Comparison of ENCODE assay signal across 32 cellular contexts in genomic region chr7:25181537-25181936, GRCh38. TPM values are rescaled to one million over a fixed set of nuclear protein-coding genes. Genes with fewer than 3 reads are reported as not detected.
A peak's percentile ranks its signal among the peaks of the same experiment; 100 is the strongest.
DNase-seq lines count a peak whose midpoint lies in the region; ATAC-seq and TF ChIP-seq lines count a peak whose summit lies in the region.
"Had no signal": no experiment of that assay in that cellular context is flagged by ENCODE, and none has a peak within 500 bp of the region (broad histone marks: within the 10 kb centered on the region; RNA-seq: fewer than 3 reads in every experiment).

No MANE protein-coding gene starts in this region.

- no peaks in the 10 kb centered on the region for H3K9me3 ChIP-seq in CD4-positive, alpha-beta T cell (ENCODE audit: control insufficient read depth, low read length)
- H3K9me3 ChIP-seq: lower lobe of right lung, neutrophil, psoas muscle, SJSA1, tibial nerve had no signal

- ATAC-seq in CD4-positive, alpha-beta T cell (ENCODE audit: poor library complexity), result no peak
- ATAC-seq in T-cell (replicated peaks in 1 of 4) (no peak), HG03108 (IDR thresholded peaks at IDR 0.05; ENCODE audit: unreplicated experiment) (no peak), HG03439 (IDR thresholded peaks at IDR 0.05; ENCODE audit: unreplicated experiment) (no peak)
- ATAC-seq in natural killer cell treated with Interleukin-12 subunit alpha and Interleukin-12 subunit beta and Interleukin-15 and Interleukin-18, amount 100 ng/mL, for 72 hours, result no peak
- ATAC-seq: GM23338, lower lobe of right lung, psoas muscle had no signal

- no peaks in the 10 kb centered on the region for H3K9me3 Mint-ChIP-seq in T-helper 1 cell treated with Interleukin-12 subunit alpha and Interleukin-12 subunit beta and Interleukin-4 antibody, amounts not matched to agents 30 μg/mL and 1 μg/mL, for 36 hours
- no peaks in the 10 kb centered on the region for H3K9me3 Mint-ChIP-seq in CD4-positive, alpha-beta T cell
- no peaks in the 10 kb centered on the region for H3K9me3 Mint-ChIP-seq in T-cell
- no peaks in the 10 kb centered on the region for H3K9me3 Mint-ChIP-seq in natural killer cell treated with Interleukin-12 subunit alpha and Interleukin-12 subunit beta and Interleukin-15 and Interleukin-18, amount 100 ng/mL, for 72 hours
- H3K9me3 Mint-ChIP-seq: GM23338, HFFc6 had no signal

- peaks cover 19% of the 10 kb centered on the region for H3K4me1 Mint-ChIP-seq in T-helper 1 cell treated with Interleukin-12 subunit alpha and Interleukin-12 subunit beta and Interleukin-4 antibody, amounts not matched to agents 30 μg/mL and 1 μg/mL, for 36 hours (ENCODE audit: low read depth)
- peaks cover 24% of the 10 kb centered on the region for H3K4me1 Mint-ChIP-seq in CD4-positive, alpha-beta T cell (ENCODE audit: low read depth)
- peaks cover 20 to 23% (median 21%) of the 10 kb centered on the region in 3 donors for H3K4me1 Mint-ChIP-seq in T-cell
- H3K4me1 Mint-ChIP-seq in natural killer cell treated with Interleukin-12 subunit alpha and Interleukin-12 subunit beta and Interleukin-15 and Interleukin-18, amount 100 ng/mL, for 72 hours (ENCODE audit: low read depth in 2 of 2), result peaks cover 6 to 10% of the 10 kb centered on the region in 2 donors

- peaks cover 15% of the 10 kb centered on the region for H3K27me3 Mint-ChIP-seq in T-helper 1 cell treated with Interleukin-12 subunit alpha and Interleukin-12 subunit beta and Interleukin-4 antibody, amounts not matched to agents 30 μg/mL and 1 μg/mL, for 36 hours (ENCODE audit: low read depth)
- peaks cover 4% of the 10 kb centered on the region for H3K27me3 Mint-ChIP-seq in CD4-positive, alpha-beta T cell
- peaks cover 0 to 9% of the 10 kb centered on the region in 2 donors for H3K27me3 Mint-ChIP-seq in T-cell
- peaks cover 13 to 15% of the 10 kb centered on the region in 2 donors for H3K27me3 Mint-ChIP-seq in natural killer cell treated with Interleukin-12 subunit alpha and Interleukin-12 subunit beta and Interleukin-15 and Interleukin-18, amount 100 ng/mL, for 72 hours

- no peak overlapping the region for H3K27ac ChIP-seq in CD4-positive, alpha-beta T cell (ENCODE audit: low read depth, low read length)
- H3K27ac ChIP-seq: KMS-11, lower lobe of right lung, neutrophil, psoas muscle, SJSA1, tibial nerve, WERI-Rb-1 had no signal

- H3K27ac Mint-ChIP-seq in T-helper 1 cell treated with Interleukin-12 subunit alpha and Interleukin-12 subunit beta and Interleukin-4 antibody, amounts not matched to agents 30 μg/mL and 1 μg/mL, for 36 hours, result peak overlapping the region; percentile 37
- peak overlapping the region; percentile 80 for H3K27ac Mint-ChIP-seq in CD4-positive, alpha-beta T cell
- no peak overlapping the region for H3K27ac Mint-ChIP-seq in T-cell
- peak overlapping the region in 1 of 2 donors; percentile 53 for H3K27ac Mint-ChIP-seq in natural killer cell treated with Interleukin-12 subunit alpha and Interleukin-12 subunit beta and Interleukin-15 and Interleukin-18, amount 100 ng/mL, for 72 hours
- H3K27ac Mint-ChIP-seq: GM23338, HFFc6 had no signal

- no peak overlapping the region for H3K4me3 Mint-ChIP-seq in T-helper 1 cell treated with Interleukin-12 subunit alpha and Interleukin-12 subunit beta and Interleukin-4 antibody, amounts not matched to agents 30 μg/mL and 1 μg/mL, for 36 hours
- peak overlapping the region; percentile 92 for H3K4me3 Mint-ChIP-seq in CD4-positive, alpha-beta T cell
- peak overlapping the region in 2 of 3 donors; percentile 75 to 88 for H3K4me3 Mint-ChIP-seq in T-cell
- H3K4me3 Mint-ChIP-seq in natural killer cell treated with Interleukin-12 subunit alpha and Interleukin-12 subunit beta and Interleukin-15 and Interleukin-18, amount 100 ng/mL, for 72 hours, result peak overlapping the region; percentile 81

- H3K36me3 Mint-ChIP-seq in T-helper 1 cell treated with Interleukin-12 subunit alpha and Interleukin-12 subunit beta and Interleukin-4 antibody, amounts not matched to agents 30 μg/mL and 1 μg/mL, for 36 hours (ENCODE audit: low read depth), result peaks cover 3% of the 10 kb centered on the region
- peaks cover 3% of the 10 kb centered on the region for H3K36me3 Mint-ChIP-seq in CD4-positive, alpha-beta T cell (ENCODE audit: low read depth)
- H3K36me3 Mint-ChIP-seq in T-cell, result peaks cover 8% of the 10 kb centered on the region
- H3K36me3 Mint-ChIP-seq in natural killer cell treated with Interleukin-12 subunit alpha and Interleukin-12 subunit beta and Interleukin-15 and Interleukin-18, amount 100 ng/mL, for 72 hours, result no peaks in the 10 kb centered on the region

- no peak for TF ChIP-seq CTCF in CD4-positive, alpha-beta T cell (IDR thresholded peaks at IDR 0.05)

- intact Hi-C loops in CD4-positive, alpha-beta T cell (cut with DNase I, micrococcal nuclease), result loop anchor here in 1 of 2 experiments (2.0 to 5.0 kb wide), 2 partner anchors 57 to 1584 kb away; partner anchors contain the start of genes CCDC126 and CYCS

- POLR2A ChIA-PET in CD4-positive, alpha-beta T cell (lab: Charles Lee), result no interaction called here
- POLR2A ChIA-PET in T-cell (lab: Charles Lee), result no interaction called here

- DNase-seq in T-helper 1 cell (no peak), T-cell (no peak), NCI-H226 (no peak)
- no peak for DNase-seq in CD4-positive, alpha-beta T cell
- no peak for DNase-seq in natural killer cell treated with Interleukin-12 subunit alpha and Interleukin-12 subunit beta and Interleukin-15 and Interleukin-18, amount 100 ng/mL, for 72 hours (ENCODE audit: low spot score)
- DNase-seq: 8988T; activated CD4-positive, alpha-beta T cell treated with anti-CD3 and anti-CD28 coated beads, Interleukin-2, amount 50 U/mL, for 48 hours; activated naive CD4-positive, alpha-beta T cell; activated T-cell treated with anti-CD3 and anti-CD28 coated beads for 4 hours; anterior cingulate cortex; COR-L47; dermis blood vessel endothelial cell; DMS79; HFFc6; kidney glomerular epithelial cell; lower lobe of right lung; NCI-H1694; psoas muscle; stimulated activated CD4-positive, alpha-beta T cell treated with anti-CD3 and anti-CD28 coated beads, Interleukin-15, amount 100 ng/mL, for 24 hours had no signal

- CTCF ChIA-PET in CD4-positive, alpha-beta T cell (lab: Charles Lee), result no interaction called here
- CTCF ChIA-PET in T-cell (lab: Charles Lee), result no interaction called here

- H3K27me3 ChIP-seq in CD4-positive, alpha-beta T cell (ENCODE audit: control insufficient read depth, insufficient read depth, low read length), result no peaks in the 10 kb centered on the region
- H3K27me3 ChIP-seq: SJSA1, tibial nerve had no signal

RNA-seq across cellular contexts. Expression of gene NPVF, which starts 46.7 kb away (rescaled TPM):
- not detected for total RNA-seq in CD4-positive, alpha-beta T cell
- not detected for total RNA-seq in T-cell
- total RNA-seq in natural killer cell treated with Interleukin-12 subunit alpha and Interleukin-12 subunit beta and Interleukin-15 and Interleukin-18, amount 100 ng/mL, for 72 hours, result not detected
- total RNA-seq: cardiac septum, dermis blood vessel endothelial cell, glomerular endothelial cell, GM23338, HFFc6, HT-29, lower lobe of right lung, mononuclear cell, psoas muscle, SJSA1, tibial nerve had no signal

RNA-seq across cellular contexts. Expression of gene CYCS, which starts 56.5 kb away (rescaled TPM):
- 100 to 1,000 TPM; 126 to 131 TPM for total RNA-seq in CD4-positive, alpha-beta T cell
- 100 to 1,000 TPM in 2 of 5 donors, 10 to 100 TPM in 3; 45.0 to 136 (median 47.3) TPM for total RNA-seq in T-cell
- total RNA-seq in natural killer cell treated with Interleukin-12 subunit alpha and Interleukin-12 subunit beta and Interleukin-15 and Interleukin-18, amount 100 ng/mL, for 72 hours, result 100 to 1,000 TPM; 191 to 253 TPM

Comparison
In these comparisons a context has a peak if more than half of its experiments do, and no peak if none do; other contexts are left out.
1. H3K27ac Mint-ChIP-seq: peak in T-helper 1 cell treated with Interleukin-12 subunit alpha and Interleukin-12 subunit beta and Interleukin-4 antibody, amounts not matched to agents 30 μg/mL and 1 μg/mL, for 36 hours (single experiment) and CD4-positive, alpha-beta T cell (single experiment); none in T-cell (0 of 2).